13 cellular contexts compared by ENCODE assay signal in genomic region chr1:198904356-198904755, GRCh38.
A peak's percentile ranks its signal among the peaks of the same experiment; 100 is the strongest.
DNase-seq lines count a peak whose midpoint lies in the region; ATAC-seq and TF ChIP-seq lines count a peak whose summit lies in the region.
"Had no signal": no experiment of that assay in that cellular context is flagged by ENCODE, and none has a peak within 500 bp of the region (broad histone marks: within the 10 kb centered on the region; RNA-seq: fewer than 3 reads in every experiment).

No MANE protein-coding gene starts in this region.

- TF ChIP-seq CTCF in KMS-11 (conservative IDR thresholded peaks at IDR 0.05; ENCODE audit: low read depth, low read length) (no peak), left lung (IDR thresholded peaks at IDR 0.05) (no peak)

- H3K9ac ChIP-seq in KMS-11 = peak overlapping the region; percentile 58

- H3K4me1 ChIP-seq in KMS-11 (ENCODE audit: low read depth, poor library complexity, severe bottlenecking) = peaks cover 94% of the 10 kb centered on the region
- peaks cover 11 to 43% of the 10 kb centered on the region in 2 donors for H3K4me1 ChIP-seq in left lung
- H3K4me1 ChIP-seq: ascending aorta had no signal

- peak overlapping the region; percentile 84 for H3K27ac ChIP-seq in KMS-11
- H3K27ac ChIP-seq in caudate nucleus (ENCODE audit: low read depth, low read length) = peak overlapping the region; percentile 3
- H3K27ac ChIP-seq in left lung = peak overlapping the region; percentile 1 to 33
- H3K27ac ChIP-seq: ascending aorta had no signal

- DNase-seq in AG08395 (ENCODE audit: low spot score) (peak; percentile 26), caudate nucleus (lab: John Stamatoyannopoulos, UW) (no peak), left lung (no peak), anterior cingulate cortex (lab: John Stamatoyannopoulos, UW) (no peak), iPS-NIHi11 (ENCODE audit: low spot score) (no peak), head of caudate nucleus (no peak)
- DNase-seq in stimulated activated CD4-positive, alpha-beta T cell treated with anti-CD3 and anti-CD28 coated beads, Interleukin-4, amount 100 ng/mL, for 1 hour = no peak
- DNase-seq: activated CD4-positive, alpha-beta T cell treated with anti-CD3 and anti-CD28 coated beads for 36 hours; activated T-cell treated with anti-CD3 and anti-CD28 coated beads, Interleukin-2, amount 50 U/mL, for 4 hours; NCI-H2081; stimulated activated naive CD8-positive, alpha-beta T cell treated with anti-CD3 and anti-CD28 coated beads, Interleukin-15, Interleukin-2, amounts not matched to agents 100 U/mL and 50 U/mL, for 24 hours had no signal

- peaks cover 93% of the 10 kb centered on the region for H3K79me2 ChIP-seq in KMS-11 (ENCODE audit: insufficient read depth, low read depth)

- H3K36me3 ChIP-seq in KMS-11 (ENCODE audit: insufficient read depth) (no peaks in the 10 kb centered on the region; the same call in 1 of the 2 replicates), left lung (peaks cover 0 to 11% of the 10 kb centered on the region in 2 donors)
- H3K36me3 ChIP-seq: ascending aorta had no signal

- peak; percentile 30 for ATAC-seq in left lung
- ATAC-seq: activated CD4-positive, alpha-beta T cell treated with anti-CD3 and anti-CD28 coated beads for 36 hours; activated T-cell treated with anti-CD3 and anti-CD28 coated beads, Interleukin-2, amount 50 U/mL, for 4 hours; stimulated activated naive CD8-positive, alpha-beta T cell treated with anti-CD3 and anti-CD28 coated beads, Interleukin-15, Interleukin-2, amounts not matched to agents 100 U/mL and 50 U/mL, for 24 hours had no signal

- peak overlapping the region; percentile 16 for H3K4me3 ChIP-seq in KMS-11 (IDR thresholded peaks at IDR 0.05; ENCODE audit: insufficient read depth, low read depth, low read length)
- H3K4me3 ChIP-seq in left lung = no peak overlapping the region
- H3K4me3 ChIP-seq: ascending aorta had no signal

- no peaks in the 10 kb centered on the region; the same call in 1 of the 2 replicates for H4K20me1 ChIP-seq in KMS-11 (ENCODE audit: insufficient read depth)

- no peaks in the 10 kb centered on the region for H3K9me3 ChIP-seq in left lung
- H3K9me3 ChIP-seq: ascending aorta had no signal

- intact Hi-C loops in left lung (cut with DNase I) (no loop called here), head of caudate nucleus (cut with DNase I) (no loop called here)

- peak overlapping the region; percentile 27; the same call in 1 of the 2 replicates for H2AFZ ChIP-seq in KMS-11 (ENCODE audit: low read depth)

- H3K4me2 ChIP-seq in KMS-11 = peak overlapping the region; percentile 79

- H3K27me3 ChIP-seq in KMS-11 (ENCODE audit: insufficient read depth, low read depth) (no peaks in the 10 kb centered on the region), left lung (no peaks in the 10 kb centered on the region)
- H3K27me3 ChIP-seq: ascending aorta had no signal

Comparison
In these comparisons a context has a peak if more than half of its experiments do, and no peak if none do; other contexts are left out.
1. H3K27ac ChIP-seq: peak in every context shown above with its lines; median percentile 84 in KMS-11; 17 in left lung; 3 in caudate nucleus.